In genomic region chr17:5249615-5250014, GRCh38 we compare ENCODE assay signal across 1 cellular context.
A peak's percentile ranks its signal among the peaks of the same experiment; 100 is the strongest.
TF ChIP-seq lines count a peak whose summit lies in the region.

No MANE protein-coding gene starts in this region.

TF ChIP-seq in IMR-90, 13 proteins besides CTCF, POLR2A, EP300 and RAD21:
- TF ChIP-seq MAFK (IDR thresholded peaks at IDR 0.05; ENCODE audit: low read depth, low read length): no peak
- TF ChIP-seq SMC3 (IDR thresholded peaks at IDR 0.05; ENCODE audit: low read depth, low read length): peak; percentile 70
